In the genomic region with DNA sequence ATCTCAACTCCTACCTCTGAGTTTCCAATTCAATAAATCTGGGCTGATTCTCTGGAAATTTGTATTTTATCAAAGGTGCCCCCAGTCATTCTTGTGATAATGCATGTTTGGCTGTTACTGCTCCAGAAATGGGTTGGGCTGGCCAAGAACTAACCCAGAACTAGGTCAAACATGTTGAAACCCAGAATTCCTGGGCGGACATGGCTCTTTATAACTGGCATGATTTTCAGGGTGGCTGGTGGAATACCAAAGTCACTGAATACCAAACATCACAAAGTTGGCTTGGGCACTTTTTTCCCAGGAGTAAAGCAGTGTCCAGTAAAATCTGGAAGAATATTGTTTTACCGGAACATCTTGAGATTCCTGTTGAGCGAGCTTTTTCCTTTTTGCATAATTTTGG, we compare ENCODE assay signal across 19 cellular contexts.
A peak's percentile ranks its signal among the peaks of the same experiment; 100 is the strongest.
DNase-seq lines count a peak whose midpoint lies in the region; ATAC-seq and TF ChIP-seq lines count a peak whose summit lies in the region.
"Had no signal": no experiment of that assay in that cellular context is flagged by ENCODE, and none has a peak within 500 bp of the region (broad histone marks: within the 10 kb centered on the region; RNA-seq: fewer than 3 reads in every experiment).

No MANE protein-coding gene starts in this region.

- H3K36me3 ChIP-seq in right atrium auricular region (no peaks in the 10 kb centered on the region), aorta (ENCODE audit: control insufficient read depth in 1 of 2, insufficient read depth in 2 of 2, low read length in 1 of 2) (no peaks in the 10 kb centered on the region), esophagus squamous epithelium (no peaks in the 10 kb centered on the region)
- no peaks in the 10 kb centered on the region for H3K36me3 ChIP-seq in CD4-positive, alpha-beta memory T cell (ENCODE audit: insufficient read depth, low read length)

- whole genome bisulfite sequencing in aorta, 2 donors: 8 to 12% methylated on average over 3 of the region's 3 CpGs
- WGBS in esophagus squamous epithelium, 2 donors: 66 to 74% methylated on average over 3 of the region's 3 CpGs

- DNase-seq in right atrium auricular region (ENCODE audit: low spot score) (peak; percentile 62), cardiac septum (ENCODE audit: low spot score) (no peak), cerebellar cortex (ENCODE audit: low spot score) (peak; percentile 15), mesothelial cell of epicardium (ENCODE audit: low spot score in 2 of 2, unreplicated experiment in 2 of 2) (no peak), aorta (no peak), esophagus squamous epithelium (lab: John Stamatoyannopoulos, UW) (no peak), NCI-H2196 (lab: John Stamatoyannopoulos, UW; ENCODE audit: unreplicated experiment) (no peak)
- DNase-seq in CD4-positive, alpha-beta memory T cell: no peak
- DNase-seq: H9, NCI-H1105, NCI-H146, NCI-H2029, NCI-H446 treated with DMSO at 0.1 percent for 48 hours, NCI-H526, SHP77 had no signal

- H3K27ac Mint-ChIP-seq in mesothelial cell of epicardium: peak overlapping the region; percentile 71
- no peak overlapping the region for H3K27ac Mint-ChIP-seq in CD4-positive, alpha-beta memory T cell
- H3K27ac Mint-ChIP-seq: H9 had no signal

- H3K36me3 Mint-ChIP-seq in mesothelial cell of epicardium: no peaks in the 10 kb centered on the region
- no peaks in the 10 kb centered on the region for H3K36me3 Mint-ChIP-seq in CD4-positive, alpha-beta memory T cell

- CTCF ChIA-PET in CD4-positive, alpha-beta memory T cell (lab: Charles Lee; ENCODE audit: partially characterized antibody): no interaction called here

- intact Hi-C loops in cardiac septum (cut with DNase I): no loop called here
- intact Hi-C loops in aorta (cut with DNase I): loop anchor here in 1 of 2 donors (5.0 kb wide), 1 partner anchor 90 kb away; the partner anchor contains the start of gene S1PR1
- intact Hi-C loops in esophagus squamous epithelium (cut with DNase I): loop anchor here (10.0 kb wide), 1 partner anchor 137 kb away; no protein-coding TSS in a partner anchor
- intact Hi-C loops in CD4-positive, alpha-beta memory T cell (cut with micrococcal nuclease): no loop called here

- TF ChIP-seq CTCF in right atrium auricular region (IDR thresholded peaks at IDR 0.05) (no peak), mesothelial cell of epicardium (IDR thresholded peaks at IDR 0.05; ENCODE audit: unreplicated experiment) (no peak), esophagus squamous epithelium (IDR thresholded peaks at IDR 0.05) (no peak)

- H3K4me1 Mint-ChIP-seq in mesothelial cell of epicardium: peaks cover 41% of the 10 kb centered on the region
- peaks cover 0 to 3% (median 1%) of the 10 kb centered on the region in 4 donors for H3K4me1 Mint-ChIP-seq in CD4-positive, alpha-beta memory T cell

- H3K9me3 ChIP-seq in right atrium auricular region: no peaks in the 10 kb centered on the region
- H3K9me3 ChIP-seq in aorta (ENCODE audit: control insufficient read depth, low read length): no peaks in the 10 kb centered on the region
- H3K9me3 ChIP-seq in esophagus squamous epithelium: no peaks in the 10 kb centered on the region
- no peaks in the 10 kb centered on the region for H3K9me3 ChIP-seq in CD4-positive, alpha-beta memory T cell (ENCODE audit: control insufficient read depth in 1 of 2, low read length in 2 of 2)

- ATAC-seq in aorta (ENCODE audit: low FRiP score): peak; percentile 46
- ATAC-seq: Panc1 had no signal

- H3K27ac ChIP-seq in right atrium auricular region (no peak overlapping the region), aorta (ENCODE audit: low read depth in 1 of 2, low read length in 2 of 2) (no peak overlapping the region), esophagus squamous epithelium (no peak overlapping the region)
- H3K27ac ChIP-seq in CD4-positive, alpha-beta memory T cell (ENCODE audit: low read depth, low read length): no peak overlapping the region
- H3K27ac ChIP-seq: 22Rv1, RWPE1, SK-N-MC had no signal

- H3K27me3 Mint-ChIP-seq in mesothelial cell of epicardium (ENCODE audit: low read depth): no peaks in the 10 kb centered on the region
- H3K27me3 Mint-ChIP-seq in CD4-positive, alpha-beta memory T cell: no peaks in the 10 kb centered on the region

- TF ChIP-seq POLR2A in esophagus squamous epithelium (IDR thresholded peaks at IDR 0.05): no peak

- no peak overlapping the region for H3K4me3 Mint-ChIP-seq in mesothelial cell of epicardium
- H3K4me3 Mint-ChIP-seq in CD4-positive, alpha-beta memory T cell: no peak overlapping the region
- H3K4me3 Mint-ChIP-seq: H9 had no signal

- H3K4me1 ChIP-seq in right atrium auricular region (peaks cover 0 to 9% of the 10 kb centered on the region in 2 donors), aorta (ENCODE audit: control insufficient read depth in 1 of 2, insufficient read depth in 2 of 2, low read length in 2 of 2) (peaks cover 0 to 2% of the 10 kb centered on the region in 2 donors), esophagus squamous epithelium (no peaks in the 10 kb centered on the region)
- H3K4me1 ChIP-seq in CD4-positive, alpha-beta memory T cell (ENCODE audit: insufficient read depth, low read length): no peaks in the 10 kb centered on the region

- peaks cover 5% of the 10 kb centered on the region for H3K9me3 Mint-ChIP-seq in mesothelial cell of epicardium
- H3K9me3 Mint-ChIP-seq in CD4-positive, alpha-beta memory T cell: no peaks in the 10 kb centered on the region
- H3K9me3 Mint-ChIP-seq: H9 had no signal

- H3K4me3 ChIP-seq in right atrium auricular region (no peak overlapping the region), aorta (ENCODE audit: low read length in 2 of 2) (no peak overlapping the region), esophagus squamous epithelium (no peak overlapping the region)
- H3K4me3 ChIP-seq in CD4-positive, alpha-beta memory T cell (ENCODE audit: low read length in 2 of 2): no peak overlapping the region
- H3K4me3 ChIP-seq: SK-N-MC had no signal

- POLR2A ChIA-PET in CD4-positive, alpha-beta memory T cell (lab: Charles Lee; ENCODE audit: partially characterized antibody): no interaction called here

- H3K27me3 ChIP-seq in right atrium auricular region (no peaks in the 10 kb centered on the region), aorta (ENCODE audit: control insufficient read depth in 1 of 2, insufficient read depth in 2 of 2, low read length in 1 of 2) (no peaks in the 10 kb centered on the region), esophagus squamous epithelium (no peaks in the 10 kb centered on the region)
- no peaks in the 10 kb centered on the region for H3K27me3 ChIP-seq in CD4-positive, alpha-beta memory T cell (ENCODE audit: insufficient read depth, low read length)

Comparison
In these comparisons a context has a peak if more than half of its experiments do, and no peak if none do; other contexts are left out.
1. DNase-seq: peak in right atrium auricular region (single experiment) and cerebellar cortex (single experiment); none in cardiac septum (single experiment), mesothelial cell of epicardium (0 of 2), aorta (0 of 2), esophagus squamous epithelium (single experiment), CD4-positive, alpha-beta memory T cell (0 of 5) and NCI-H2196 (single experiment).